Comparison of ENCODE assay signal across 8 cellular contexts in genomic region chr10:91708174-91708861, GRCh38.
"Had no signal": no experiment of that assay in that cellular context is flagged by ENCODE, and none has a peak within 500 bp of the region (broad histone marks: within the 10 kb centered on the region; RNA-seq: fewer than 3 reads in every experiment).

No MANE protein-coding gene starts in this region.

- H3K27me3 ChIP-seq: heart left ventricle, pancreas had no signal

- H3K27ac ChIP-seq: heart left ventricle, pancreas, WERI-Rb-1 had no signal

- DNase-seq: activated CD4-positive, alpha-beta T cell treated with anti-CD3 and anti-CD28 coated beads for 48 hours; activated naive CD4-positive, alpha-beta T cell treated with anti-CD3 and anti-CD28 coated beads for 36 hours; heart left ventricle; left ventricle myocardium superior; pancreas; small intestine; WERI-Rb-1 had no signal

- H3K9me3 Mint-ChIP-seq: activated naive CD4-positive, alpha-beta T cell treated with anti-CD3 and anti-CD28 coated beads for 36 hours had no signal

- H3K9me3 ChIP-seq: heart left ventricle, pancreas had no signal

- H3K36me3 ChIP-seq: heart left ventricle, pancreas, WERI-Rb-1 had no signal

- H3K27ac Mint-ChIP-seq: activated naive CD4-positive, alpha-beta T cell treated with anti-CD3 and anti-CD28 coated beads for 36 hours had no signal

- H3K4me3 Mint-ChIP-seq: activated naive CD4-positive, alpha-beta T cell treated with anti-CD3 and anti-CD28 coated beads for 36 hours; neural crest cell had no signal

- ATAC-seq: heart left ventricle, left ventricle myocardium superior had no signal

- H3K4me3 ChIP-seq: heart left ventricle, pancreas had no signal
